ENCODE assay signal across 1 cellular context in genomic region chr7:142445019-142445686, GRCh38.
TF ChIP-seq lines count a peak whose summit lies in the region.

No MANE protein-coding gene starts in this region.

TF ChIP-seq in IMR-90, 13 proteins besides CTCF, POLR2A, EP300 and RAD21 (continued from another document):
- TF ChIP-seq, protein P1, sequence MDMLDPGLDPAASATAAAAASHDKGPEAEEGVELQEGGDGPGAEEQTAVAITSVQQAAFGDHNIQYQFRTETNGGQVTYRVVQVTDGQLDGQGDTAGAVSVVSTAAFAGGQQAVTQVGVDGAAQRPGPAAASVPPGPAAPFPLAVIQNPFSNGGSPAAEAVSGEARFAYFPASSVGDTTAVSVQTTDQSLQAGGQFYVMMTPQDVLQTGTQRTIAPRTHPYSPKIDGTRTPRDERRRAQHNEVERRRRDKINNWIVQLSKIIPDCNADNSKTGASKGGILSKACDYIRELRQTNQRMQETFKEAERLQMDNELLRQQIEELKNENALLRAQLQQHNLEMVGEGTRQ (IDR thresholded peaks at IDR 0.05; ENCODE audit: low read depth, low read length) = no peak
- no peak for TF ChIP-seq SMC3 (IDR thresholded peaks at IDR 0.05; ENCODE audit: low read depth, low read length)
- TF ChIP-seq MAFK (IDR thresholded peaks at IDR 0.05; ENCODE audit: low read depth, low read length) = no peak
